In genomic region chr18:71321319-71321718, GRCh38 we compare ENCODE assay signal across 9 cellular contexts.
"Had no signal": no experiment of that assay in that cellular context is flagged by ENCODE, and none has a peak within 500 bp of the region (broad histone marks: within the 10 kb centered on the region; RNA-seq: fewer than 3 reads in every experiment).

No MANE protein-coding gene starts in this region.

- H3K4me1 Mint-ChIP-seq: GM23338, H9 had no signal

- ATAC-seq: GM23338, K562 had no signal

- H2AFZ ChIP-seq: GM23338 had no signal

- DNase-seq: H9, HCEC 1CT, IMR-90, KG1 had no signal

- H3K9me3 Mint-ChIP-seq: H9 had no signal

- H3K4me3 ChIP-seq: GM23338, K562 had no signal

- FAIRE-seq: H1, H54, HTR-8/SVneo, K562 had no signal

- H3K4me3 Mint-ChIP-seq: GM23338, H9 had no signal

- H3K4me2 ChIP-seq: GM23338 had no signal

- H3K27ac Mint-ChIP-seq: GM23338, H9 had no signal
